1 cellular context compared by ENCODE assay signal in genomic region chr10:99659031-99659867, GRCh38.
A peak's percentile ranks its signal among the peaks of the same experiment; 100 is the strongest.
TF ChIP-seq lines count a peak whose summit lies in the region.

Gene ENTPD7, plus strand, starts transcription at chr10:99659509. Its CDS starts 448 bp downstream, at chr10:99659957.

TF ChIP-seq in HepG2, 621 proteins besides CTCF, POLR2A, EP300 and RAD21 (continued from another document and continues in another):
- TF ChIP-seq ZNF407 (CRISPR knock-in tag; IDR thresholded peaks at IDR 0.05; ENCODE audit: not compliant biosample characterization): peak; percentile 46
- TF ChIP-seq LBX2 (CRISPR knock-in tag; IDR thresholded peaks at IDR 0.05; ENCODE audit: borderline replicate concordance): no peak
- TF ChIP-seq IRX3 (CRISPR knock-in tag; IDR thresholded peaks at IDR 0.05; ENCODE audit: borderline replicate concordance, low read depth): no peak
- TF ChIP-seq ZNF546 (CRISPR knock-in tag; conservative IDR thresholded peaks at IDR 0.05): no peak
- no peak for TF ChIP-seq IKZF4 (CRISPR knock-in tag; IDR thresholded peaks at IDR 0.05; ENCODE audit: borderline replicate concordance, low read depth, not compliant biosample characterization)
- no peak for TF ChIP-seq ZNF609 (CRISPR knock-in tag; IDR thresholded peaks at IDR 0.05; ENCODE audit: borderline replicate concordance)
- 0 out of 2 replicates have a peak, but pooled peaks have one; percentile 6 for TF ChIP-seq KDM4B (CRISPR knock-in tag; IDR thresholded peaks at IDR 0.05)
- no peak for TF ChIP-seq ZMYM3 (CRISPR knock-in tag; IDR thresholded peaks at IDR 0.05)
- TF ChIP-seq ZNF333 (CRISPR knock-in tag; IDR thresholded peaks at IDR 0.05; ENCODE audit: borderline replicate concordance): no peak
- TF ChIP-seq U2AF2 (IDR thresholded peaks at IDR 0.05; ENCODE audit: low read depth, low read length): no peak
- no peak; the same call in 1 of the 2 replicates for TF ChIP-seq ZNF24 (IDR thresholded peaks at IDR 0.05)
- no peak for TF ChIP-seq PAF1 (CRISPR knock-in tag; IDR thresholded peaks at IDR 0.05)
- no peak for TF ChIP-seq MAZ (IDR thresholded peaks at IDR 0.05; ENCODE audit: borderline replicate concordance, low read depth, low read length)
- peak; percentile 72; the same call in 1 of the 2 replicates for TF ChIP-seq MAZ (CRISPR knock-in tag; IDR thresholded peaks at IDR 0.05; ENCODE audit: low read depth)
- no peak for TF ChIP-seq RXRB (CRISPR knock-in tag; IDR thresholded peaks at IDR 0.05; ENCODE audit: borderline replicate concordance)
- peak; percentile 48; the same call in 1 of the 2 replicates for TF ChIP-seq MEF2D (CRISPR knock-in tag; IDR thresholded peaks at IDR 0.05)
- no peak for TF ChIP-seq GATA4 (IDR thresholded peaks at IDR 0.05; ENCODE audit: borderline replicate concordance, low read depth)
- no peak for TF ChIP-seq ZNF652 (CRISPR knock-in tag; IDR thresholded peaks at IDR 0.05; ENCODE audit: borderline replicate concordance, low read depth)
- TF ChIP-seq IKZF1 (IDR thresholded peaks at IDR 0.05): no peak
- TF ChIP-seq FIP1L1 (IDR thresholded peaks at IDR 0.05; ENCODE audit: borderline replicate concordance, insufficient read depth, low read depth, low read length): no peak
- no peak for TF ChIP-seq NFRKB (IDR thresholded peaks at IDR 0.05)
- TF ChIP-seq ZBTB25 (CRISPR knock-in tag; IDR thresholded peaks at IDR 0.05): no peak
- TF ChIP-seq ZNF597 (CRISPR knock-in tag; IDR thresholded peaks at IDR 0.05): no peak
- 0 out of 2 replicates have a peak, but pooled peaks have one; percentile 50 for TF ChIP-seq ZNF670 (CRISPR knock-in tag; IDR thresholded peaks at IDR 0.05; ENCODE audit: borderline replicate concordance)
- TF ChIP-seq PPARG (CRISPR knock-in tag; conservative IDR thresholded peaks at IDR 0.05): no peak
- no peak for TF ChIP-seq E2F2 (CRISPR knock-in tag; IDR thresholded peaks at IDR 0.05; ENCODE audit: borderline replicate concordance)
- TF ChIP-seq ZNF552 (CRISPR knock-in tag; IDR thresholded peaks at IDR 0.05; ENCODE audit: borderline replicate concordance): no peak
- no peak for TF ChIP-seq NAIF1 (CRISPR knock-in tag; IDR thresholded peaks at IDR 0.05; ENCODE audit: borderline replicate concordance)
- TF ChIP-seq SRSF1 (optimal IDR thresholded peaks at IDR 0.05; ENCODE audit: low read depth, low read length): no peak
- TF ChIP-seq ZNF282 (IDR thresholded peaks at IDR 0.05; ENCODE audit: partially characterized antibody): no peak
- TF ChIP-seq PRPF4 (IDR thresholded peaks at IDR 0.05; ENCODE audit: low read depth, low read length, poor library complexity, severe bottlenecking): no peak
- peak; percentile 43; the same call in 1 of the 2 replicates for TF ChIP-seq IKZF5 (CRISPR knock-in tag; IDR thresholded peaks at IDR 0.05)
- peak; percentile 84; the same call in 1 of the 2 replicates for TF ChIP-seq ZMYM4 (CRISPR knock-in tag; IDR thresholded peaks at IDR 0.05)
- peak; percentile 72; the same call in 1 of the 2 replicates for TF ChIP-seq DR1 (CRISPR knock-in tag; IDR thresholded peaks at IDR 0.05)
- no peak for TF ChIP-seq CEBPZ (IDR thresholded peaks at IDR 0.05; ENCODE audit: low read length)
